Comparison of ENCODE assay signal across 8 cellular contexts in genomic region chr2:234203135-234203984, GRCh38.
DNase-seq lines count a peak whose midpoint lies in the region; ATAC-seq, FAIRE-seq and TF ChIP-seq lines count a peak whose summit lies in the region.

No MANE protein-coding gene starts in this region.

- ATAC-seq in GM19328 (IDR thresholded peaks at IDR 0.05; ENCODE audit: unreplicated experiment): no peak

- no peaks in the 10 kb centered on the region for H3K9me1 ChIP-seq in endothelial cell of umbilical vein (replicated peaks; ENCODE audit: control insufficient read depth, extremely low read depth, insufficient read depth, low read length)

- H3K4me2 ChIP-seq in endothelial cell of umbilical vein (ENCODE audit: insufficient read depth, low read length) (peak overlapping the region; percentile 69), osteoblast (ENCODE audit: insufficient read depth, low read length) (peak overlapping the region; percentile 80), Karpas-422 (ENCODE audit: low read depth, low read length, poor library complexity, severe bottlenecking) (no peak overlapping the region)

- H3K4me3 ChIP-seq in endothelial cell of umbilical vein (replicated peaks in 1 of 3; ENCODE audit: insufficient read depth in 1 of 3, low read depth in 1 of 3, low read length in 3 of 3): peak overlapping the region in 1 of 3 experiments; percentile 14
- peak overlapping the region; percentile 35 for H3K4me3 ChIP-seq in osteoblast (ENCODE audit: insufficient read depth, low read length)
- no peak overlapping the region for H3K4me3 ChIP-seq in Karpas-422 (ENCODE audit: low read length)

- no peaks in the 10 kb centered on the region for H3K9me3 ChIP-seq in endothelial cell of umbilical vein (replicated peaks; ENCODE audit: control insufficient read depth, insufficient read depth, low read length)
- H3K9me3 ChIP-seq in osteoblast (ENCODE audit: low read depth, low read length): no peaks in the 10 kb centered on the region
- no peaks in the 10 kb centered on the region for H3K9me3 ChIP-seq in Karpas-422 (ENCODE audit: low read length)

- POLR2A ChIA-PET in endothelial cell of umbilical vein (lab: Charles Lee): no interaction called here

- CTCF ChIA-PET in endothelial cell of umbilical vein (lab: Charles Lee): interaction anchor here (0.6 to 1.4 kb wide), 15 partner anchors 9 to 342 kb away, joined by 3 to 13 read pairs (median 4); no protein-coding TSS in a partner anchor

- dilution Hi-C loops in endothelial cell of umbilical vein (cut with MboI; ENCODE audit: extremely low pct_ligation_motif_present, low sequenced_read_pairs): no loop called here

- H3K4me1 ChIP-seq in endothelial cell of umbilical vein (ENCODE audit: control insufficient read depth, extremely low read depth, insufficient read depth, low read length) (peaks cover 17% of the 10 kb centered on the region), osteoblast (ENCODE audit: insufficient read depth, low read length) (peaks cover 13% of the 10 kb centered on the region), Karpas-422 (ENCODE audit: low read length) (no peaks in the 10 kb centered on the region)

- H3K36me3 ChIP-seq in endothelial cell of umbilical vein (ENCODE audit: control insufficient read depth in 2 of 2, extremely low read depth in 1 of 2, insufficient read depth in 2 of 2, low read length in 2 of 2) (no peaks in the 10 kb centered on the region), osteoblast (ENCODE audit: insufficient read depth, low read length) (no peaks in the 10 kb centered on the region), Karpas-422 (ENCODE audit: insufficient read depth, low read length) (no peaks in the 10 kb centered on the region)

- no peaks in the 10 kb centered on the region for H4K20me1 ChIP-seq in endothelial cell of umbilical vein (replicated peaks; ENCODE audit: control insufficient read depth, extremely low read depth, insufficient read depth, low read length)
- no peaks in the 10 kb centered on the region for H4K20me1 ChIP-seq in osteoblast (ENCODE audit: insufficient read depth, low read length)
- H4K20me1 ChIP-seq in Karpas-422 (ENCODE audit: insufficient read depth, low read depth, low read length): no peaks in the 10 kb centered on the region

- H2AFZ ChIP-seq in endothelial cell of umbilical vein (ENCODE audit: low read depth, low read length) (peak overlapping the region; percentile 69), osteoblast (ENCODE audit: low read length) (peak overlapping the region; percentile 15), Karpas-422 (ENCODE audit: low read length) (no peak overlapping the region)

- H3K79me2 ChIP-seq in endothelial cell of umbilical vein (ENCODE audit: control insufficient read depth, insufficient read depth, low read length) (no peaks in the 10 kb centered on the region), osteoblast (ENCODE audit: insufficient read depth, low read length) (no peaks in the 10 kb centered on the region), Karpas-422 (ENCODE audit: low read length) (no peaks in the 10 kb centered on the region)

- intact Hi-C loops in endothelial cell of umbilical vein (cut with micrococcal nuclease): loop anchor here (1.0 to 5.0 kb wide), 9 partner anchors 35 to 293 kb away; partner anchors contain the start of gene ARL4C

- H3K27ac ChIP-seq in endothelial cell of umbilical vein (ENCODE audit: insufficient read depth, low read depth, low read length): peak overlapping the region; percentile 93
- peak overlapping the region; percentile 62 for H3K27ac ChIP-seq in osteoblast (ENCODE audit: low read depth, low read length)
- no peak overlapping the region for H3K27ac ChIP-seq in Karpas-422 (ENCODE audit: low read length)

- BruUV-seq in endothelial cell of umbilical vein (replicated peaks; lab: Mats Ljungman, UMichigan): TSS peak; percentile 97

- TF ChIP-seq CTCF in endothelial cell of umbilical vein (IDR thresholded peaks at IDR 0.05; ENCODE audit: extremely low read depth in 1 of 2, insufficient read depth in 1 of 2, low read depth in 1 of 2, low read length in 2 of 2) (no peak), osteoblast (IDR thresholded peaks at IDR 0.05; ENCODE audit: extremely low read depth, low read depth, low read length) (no peak)

- peak overlapping the region; percentile 57 for H3K9ac ChIP-seq in endothelial cell of umbilical vein (replicated peaks; ENCODE audit: extremely low read depth, insufficient read depth, low read length)
- H3K9ac ChIP-seq in Karpas-422 (ENCODE audit: low read length): no peak overlapping the region

- TF ChIP-seq POLR2A in endothelial cell of umbilical vein (IDR thresholded peaks at IDR 0.05; ENCODE audit: low read depth, low read length): no peak

- DNase-seq in Caki2 (ENCODE audit: low read depth) (peak; percentile 89), LHCN-M2 (ENCODE audit: low read depth) (peak; percentile 98), endothelial cell of umbilical vein (ENCODE audit: low read depth, low spot score) (peak; percentile 98), osteoblast (ENCODE audit: insufficient read length, low spot score, missing footprints) (peak; percentile 93), Karpas-422 (no peak), NAMALWA (ENCODE audit: low spot score) (no peak)
- no peak for DNase-seq in activated CD8-positive, alpha-beta memory T cell treated with anti-CD3 and anti-CD28 coated beads, Interleukin-2, amount 50 U/mL, for 48 hours

- no peaks in the 10 kb centered on the region for H3K9me2 ChIP-seq in Karpas-422 (replicated peaks; ENCODE audit: insufficient read depth, low read length)

- FAIRE-seq in endothelial cell of umbilical vein (lab: Jason Lieb, UNC): peak; percentile 98

- in situ Hi-C loops in Caki2 (cut with HindIII; ENCODE audit: low pct_unique_long_range_greater_than_20kb, low sequenced_read_pairs): no loop called here

- no peaks in the 10 kb centered on the region for H3K27me3 ChIP-seq in endothelial cell of umbilical vein (ENCODE audit: control insufficient read depth in 2 of 2, insufficient read depth in 2 of 2, low read length in 2 of 2)
- no peaks in the 10 kb centered on the region for H3K27me3 ChIP-seq in osteoblast (ENCODE audit: insufficient read depth, low read length)
- H3K27me3 ChIP-seq in Karpas-422 (ENCODE audit: low read length): no peaks in the 10 kb centered on the region

TF ChIP-seq in endothelial cell of umbilical vein, 7 proteins besides CTCF, POLR2A, EP300 and RAD21:
- TF ChIP-seq MYC (IDR thresholded peaks at IDR 0.05; ENCODE audit: low read depth, low read length): no peak
- TF ChIP-seq EZH2 (IDR thresholded peaks at IDR 0.05; ENCODE audit: borderline replicate concordance, low read depth, low read length, severe bottlenecking): no peak
- TF ChIP-seq MAX (IDR thresholded peaks at IDR 0.05; ENCODE audit: insufficient read depth, insufficient read length): no peak
- peak; percentile 43 for TF ChIP-seq GATA2 (IDR thresholded peaks at IDR 0.05; ENCODE audit: insufficient read depth, insufficient read length, low read depth, low read length)
- TF ChIP-seq JUN (IDR thresholded peaks at IDR 0.05; ENCODE audit: borderline replicate concordance, insufficient read depth, insufficient read length, low read depth): peak; percentile 99
- peak; percentile 85 for TF ChIP-seq POLR2AphosphoS5 (IDR thresholded peaks at IDR 0.05; ENCODE audit: insufficient read depth, low read depth, low read length)
- TF ChIP-seq FOS (IDR thresholded peaks at IDR 0.05; ENCODE audit: borderline replicate concordance, insufficient read depth, low read length): peak; percentile 100

Comparison
In these comparisons a context has a peak if more than half of its experiments do, and no peak if none do; other contexts are left out.
1. DNase-seq: peak in Caki2 (single experiment), LHCN-M2 (single experiment), endothelial cell of umbilical vein (single experiment) and osteoblast (single experiment); none in Karpas-422 (single experiment), activated CD8-positive, alpha-beta memory T cell treated with anti-CD3 and anti-CD28 coated beads, Interleukin-2, amount 50 U/mL, for 48 hours (single experiment) and NAMALWA (single experiment).